Comparison of ENCODE assay signal across 9 cellular contexts in the genomic region with DNA sequence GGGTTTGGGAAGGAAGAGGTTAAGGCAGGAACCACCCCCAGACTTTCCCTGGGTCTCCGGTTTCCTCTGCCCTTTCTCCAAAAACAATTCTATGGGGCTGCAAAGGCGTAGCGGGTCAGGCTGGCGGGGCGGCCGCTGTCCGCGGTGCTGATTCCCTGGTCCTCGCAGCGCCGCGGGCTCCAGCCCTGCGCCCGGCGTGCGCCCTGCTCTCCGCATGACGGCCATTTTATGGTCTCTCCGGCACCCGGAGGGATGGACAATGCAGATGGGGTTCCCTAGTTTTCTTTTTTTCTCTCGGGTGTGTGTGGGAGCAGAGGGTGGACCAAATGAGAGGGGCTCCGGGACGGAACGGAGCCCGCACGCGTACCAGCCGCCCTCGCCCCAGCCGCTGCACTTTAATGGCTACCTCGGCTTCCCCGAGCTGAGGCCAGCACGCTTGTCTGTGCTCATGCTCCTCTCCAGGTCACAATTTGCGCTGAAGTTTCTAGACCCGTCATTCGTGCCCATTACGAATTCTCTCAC. TPM values are rescaled to one million over a fixed set of nuclear protein-coding genes. Genes with fewer than 3 reads are reported as not detected.
DNase-seq lines count a peak whose midpoint lies in the region; ATAC-seq and TF ChIP-seq lines count a peak whose summit lies in the region.
"Had no signal": no experiment of that assay in that cellular context is flagged by ENCODE, and none has a peak within 500 bp of the region (broad histone marks: within the 10 kb centered on the region; RNA-seq: fewer than 3 reads in every experiment).

No MANE protein-coding gene starts in this region.

- intact Hi-C loops in heart right ventricle (cut with DNase I) = no loop called here

- no peak for TF ChIP-seq CTCF in WERI-Rb-1 (IDR thresholded peaks at IDR 0.05; ENCODE audit: low read depth, low read length)
- TF ChIP-seq CTCF in heart right ventricle (IDR thresholded peaks at IDR 0.05) = no peak

- peaks cover 38% of the 10 kb centered on the region for H3K36me3 ChIP-seq in WERI-Rb-1
- H3K36me3 ChIP-seq in heart right ventricle = no peaks in the 10 kb centered on the region

- ATAC-seq in heart right ventricle = peak; percentile 46 to 90 (median 84)
- ATAC-seq in HG03521 (IDR thresholded peaks at IDR 0.05; ENCODE audit: unreplicated experiment) = no peak

- peaks cover 0 to 13% (median 0%) of the 10 kb centered on the region in 9 donors for H3K4me1 ChIP-seq in heart right ventricle
- H3K4me1 ChIP-seq: Caco-2 had no signal

- peak overlapping the region; percentile 92 for H3K27ac ChIP-seq in WERI-Rb-1
- no peak overlapping the region for H3K27ac ChIP-seq in heart right ventricle

- H3K9me3 ChIP-seq in WERI-Rb-1 (ENCODE audit: severe bottlenecking) (no peaks in the 10 kb centered on the region), heart right ventricle (no peaks in the 10 kb centered on the region)
- H3K9me3 ChIP-seq: Caco-2 had no signal

- H3K4me3 ChIP-seq in WERI-Rb-1 (ENCODE audit: low read depth, low read length) = peak overlapping the region; percentile 95
- H3K4me3 ChIP-seq in heart right ventricle = no peak overlapping the region

- WGBS in heart right ventricle, 2 donors = 2 to 4% methylated on average over 37 of the region's 37 CpGs

- H3K27me3 ChIP-seq in WERI-Rb-1 (ENCODE audit: insufficient read depth, low read depth, severe bottlenecking) (no peaks in the 10 kb centered on the region), heart right ventricle (peaks cover 7 to 95% (median 86%) of the 10 kb centered on the region in 7 donors)

- DNase-seq in activated T-cell treated with anti-CD3 and anti-CD28 coated beads for 48 hours (ENCODE audit: low read depth) (peak; percentile 9), activated T-cell treated with anti-CD3 and anti-CD28 coated beads for 4 hours (no peak), WERI-Rb-1 (peak; percentile 64), heart right ventricle (peak; percentile 19 to 40), retina (peak; percentile 94), dedifferentiated amniotic fluid mesenchymal stem cell (ENCODE audit: extremely low spot score) (no peak), NCI-H128 (lab: John Stamatoyannopoulos, UW; ENCODE audit: unreplicated experiment) (no peak)

RNA-seq across cellular contexts. Expression of a gene that starts 1.6 kb away (rescaled TPM):
- not detected for total RNA-seq in heart right ventricle
- not detected for polyA plus RNA-seq in heart right ventricle
- total RNA-seq: Caco-2 had no signal

Comparison
In these comparisons a context has a peak if more than half of its experiments do, and no peak if none do; other contexts are left out.
1. DNase-seq: peak in activated T-cell treated with anti-CD3 and anti-CD28 coated beads for 48 hours (single experiment), WERI-Rb-1 (single experiment), heart right ventricle (2 of 2) and retina (single experiment); none in activated T-cell treated with anti-CD3 and anti-CD28 coated beads for 4 hours (single experiment), dedifferentiated amniotic fluid mesenchymal stem cell (single experiment) and NCI-H128 (single experiment).